In genomic region chr13:112670118-112670517, GRCh38 we compare ENCODE assay signal across 10 cellular contexts. TPM values are rescaled to one million over a fixed set of nuclear protein-coding genes. Genes with fewer than 3 reads are reported as not detected.
DNase-seq lines count a peak whose midpoint lies in the region; ATAC-seq and TF ChIP-seq lines count a peak whose summit lies in the region.
"Had no signal": no experiment of that assay in that cellular context is flagged by ENCODE, and none has a peak within 500 bp of the region (broad histone marks: within the 10 kb centered on the region; RNA-seq: fewer than 3 reads in every experiment).

No MANE protein-coding gene starts in this region.

- ATAC-seq in GM19025 (IDR thresholded peaks at IDR 0.05; ENCODE audit: low read depth, unreplicated experiment) (peak; percentile 83), HG03095 (IDR thresholded peaks at IDR 0.05; ENCODE audit: unreplicated experiment) (peak; percentile 65)
- ATAC-seq: activated T-helper 17 cell treated with anti-CD3 and anti-CD28 coated beads, Interleukin-2, amount 50 U/mL, for 72 hours had no signal

- DNase-seq in endodermal cell (peak; percentile 64), stomach (peak; percentile 22), NCI-H128 (lab: John Stamatoyannopoulos, UW; ENCODE audit: unreplicated experiment) (no peak), GM13976 (ENCODE audit: low spot score) (no peak)
- DNase-seq in activated naive CD4-positive, alpha-beta T cell treated with anti-CD3 and anti-CD28 coated beads, Interleukin-2, amount 50 U/mL, for 16 hours, result no peak
- DNase-seq: CD4-positive, alpha-beta T cell; NCI-H1436 treated with DMSO at 0.1 percent for 48 hours had no signal

- H3K9me3 ChIP-seq in endodermal cell (ENCODE audit: control insufficient read depth, low read length) (no peaks in the 10 kb centered on the region), stomach (no peaks in the 10 kb centered on the region)

- H3K27me3 Mint-ChIP-seq in endodermal cell (ENCODE audit: insufficient read depth), result peaks cover 2% of the 10 kb centered on the region
- H3K27me3 Mint-ChIP-seq: activated T-helper 17 cell treated with anti-CD3 and anti-CD28 coated beads, Interleukin-2, amount 50 U/mL, for 72 hours; CD4-positive, alpha-beta T cell had no signal

- H3K27ac Mint-ChIP-seq in endodermal cell, result no peak overlapping the region
- H3K27ac Mint-ChIP-seq: activated T-helper 17 cell treated with anti-CD3 and anti-CD28 coated beads, Interleukin-2, amount 50 U/mL, for 72 hours; CD4-positive, alpha-beta T cell had no signal

- H3K4me3 Mint-ChIP-seq in endodermal cell, result no peak overlapping the region
- H3K4me3 Mint-ChIP-seq: activated T-helper 17 cell treated with anti-CD3 and anti-CD28 coated beads, Interleukin-2, amount 50 U/mL, for 72 hours; CD4-positive, alpha-beta T cell had no signal

- no peak overlapping the region for H3K27ac ChIP-seq in endodermal cell (ENCODE audit: low read depth, low read length)
- no peak overlapping the region for H3K27ac ChIP-seq in stomach

- H3K4me3 ChIP-seq in endodermal cell (ENCODE audit: low read length), result no peak overlapping the region
- H3K4me3 ChIP-seq in stomach, result no peak overlapping the region

- H3K4me1 Mint-ChIP-seq in endodermal cell, result peaks cover 7% of the 10 kb centered on the region

- WGBS in endodermal cell (ENCODE audit: insufficient coverage in 1 of 2, insufficient read length in 1 of 2), 2 experiments, result 86 to 93% methylated on average over 6 to 8 of the region's 8 CpGs
- WGBS in stomach, 5 donors, result 59 to 82% (median 68%) methylated on average over 8 of the region's 8 CpGs

- no peak for TF ChIP-seq EP300 in stomach (IDR thresholded peaks at IDR 0.05)

- no peaks in the 10 kb centered on the region for H3K9me3 Mint-ChIP-seq in endodermal cell
- H3K9me3 Mint-ChIP-seq: activated T-helper 17 cell treated with anti-CD3 and anti-CD28 coated beads, Interleukin-2, amount 50 U/mL, for 72 hours; CD4-positive, alpha-beta T cell had no signal

- TF ChIP-seq POLR2A in stomach (IDR thresholded peaks at IDR 0.05), result no peak

- in situ Hi-C loops in GM13976 (cut with MboI; ENCODE audit: low sequenced_read_pairs, unreplicated experiment), result no loop called here

- H3K36me3 Mint-ChIP-seq in endodermal cell (ENCODE audit: low read depth), result no peaks in the 10 kb centered on the region

- TF ChIP-seq CTCF in endodermal cell (conservative IDR thresholded peaks at IDR 0.05), result peak; percentile 44
- TF ChIP-seq CTCF in stomach (IDR thresholded peaks at IDR 0.05), result no peak
- TF ChIP-seq CTCF in GM13976 (IDR thresholded peaks at IDR 0.05; ENCODE audit: borderline replicate concordance, control extremely low read depth, extremely low read depth, insufficient read depth, missing control alignments), result no peak

- H3K4me1 ChIP-seq in endodermal cell (ENCODE audit: control insufficient read depth, insufficient read depth, low read length), result no peaks in the 10 kb centered on the region
- no peaks in the 10 kb centered on the region for H3K4me1 ChIP-seq in stomach

- H3K36me3 ChIP-seq in endodermal cell (ENCODE audit: control insufficient read depth, insufficient read depth, low read length), result no peaks in the 10 kb centered on the region
- H3K36me3 ChIP-seq in stomach, result no peaks in the 10 kb centered on the region

- no peak overlapping the region for H3K9ac ChIP-seq in endodermal cell (ENCODE audit: extremely low read depth, low read length, poor library complexity, severe bottlenecking)

- intact Hi-C loops in stomach (cut with DNase I; ENCODE audit: low total_unique reads), result no loop called here

- H3K27me3 ChIP-seq in endodermal cell (ENCODE audit: control insufficient read depth, insufficient read depth, low read length, poor library complexity, severe bottlenecking) (no peaks in the 10 kb centered on the region), stomach (peaks cover 0 to 25% (median 0%) of the 10 kb centered on the region in 3 donors)

RNA-seq across cellular contexts. Expression of gene ATP11A, which starts 19.7 kb away (rescaled TPM):
- total RNA-seq in endodermal cell, result 100 to 1,000 TPM; 122 to 140 TPM
- 32.6 TPM for polyA plus RNA-seq in endodermal cell (2013, experiment 1 of 2)
- polyA plus RNA-seq in endodermal cell (2013, experiment 2 of 2), result 30.0 TPM
- 10 to 100 TPM in 4 of 5 donors, 1 to 10 TPM in 1; 9.9 to 70.9 (median 17.8) TPM for total RNA-seq in stomach
- polyA plus RNA-seq in stomach, result 1 to 10 TPM; 1.1 to 2.5 (median 1.3) TPM

Comparison
In these comparisons a context has a peak if more than half of its experiments do, and no peak if none do; other contexts are left out.
1. DNase-seq: peak in endodermal cell (single experiment) and stomach (single experiment); none in activated naive CD4-positive, alpha-beta T cell treated with anti-CD3 and anti-CD28 coated beads, Interleukin-2, amount 50 U/mL, for 16 hours (single experiment), NCI-H128 (single experiment) and GM13976 (single experiment).